In genomic region chr6:23414922-23415321, GRCh38 we compare ENCODE assay signal across 39 cellular contexts.
"Had no signal": no experiment of that assay in that cellular context is flagged by ENCODE, and none has a peak within 500 bp of the region (broad histone marks: within the 10 kb centered on the region; RNA-seq: fewer than 3 reads in every experiment).

No MANE protein-coding gene starts in this region.

- H3K4me1 Mint-ChIP-seq: activated CD4-positive, alpha-beta memory T cell treated with anti-CD3 and anti-CD28 coated beads, Interleukin-2, amount 10 ng/mL, durations not matched to agents 7 days and 5 days; activated CD4-positive, alpha-beta T cell treated with anti-CD3 and anti-CD28 coated beads for 36 hours; activated CD4-positive, alpha-beta T cell treated with anti-CD3 and anti-CD28 coated beads, Interleukin-2, amount 10 ng/mL, durations not matched to agents 7 days and 5 days; activated CD8-positive, alpha-beta memory T cell treated with anti-CD3 and anti-CD28 coated beads, Interleukin-2, amount 10 ng/mL, durations not matched to agents 7 days and 5 days; activated naive CD4-positive, alpha-beta T cell treated with anti-CD3 and anti-CD28 coated beads, Interleukin-2, amount 10 ng/mL, durations not matched to agents 7 days and 5 days; activated naive CD4-positive, alpha-beta T cell treated with anti-CD3 and anti-CD28 coated beads, Interleukin-2, amount 50 U/mL, for 24 hours; activated naive CD8-positive, alpha-beta T cell treated with anti-CD3 and anti-CD28 coated beads, Interleukin-2, amount 10 ng/mL, durations not matched to agents 7 days and 5 days; central memory CD8-positive, alpha-beta T cell had no signal

- DNase-seq: activated CD4-positive, alpha-beta memory T cell treated with anti-CD3 and anti-CD28 coated beads, Interleukin-2, amount 10 ng/mL, durations not matched to agents 7 days and 5 days; activated CD4-positive, alpha-beta T cell treated with anti-CD3 and anti-CD28 coated beads for 1 hour; activated CD4-positive, alpha-beta T cell treated with anti-CD3 and anti-CD28 coated beads for 36 hours; activated CD4-positive, alpha-beta T cell treated with anti-CD3 and anti-CD28 coated beads for 48 hours; activated CD4-positive, alpha-beta T cell treated with anti-CD3 and anti-CD28 coated beads, Interleukin-2, amount 10 ng/mL, durations not matched to agents 7 days and 5 days; activated CD4-positive, alpha-beta T cell treated with anti-CD3 and anti-CD28 coated beads, Interleukin-2, amount 50 U/mL, for 48 hours; activated CD4-positive, CD25-positive, alpha-beta regulatory T cell; activated CD8-positive, alpha-beta memory T cell treated with anti-CD3 and anti-CD28 coated beads for 24 hours; activated CD8-positive, alpha-beta memory T cell treated with anti-CD3 and anti-CD28 coated beads, Interleukin-2, amount 10 ng/mL, durations not matched to agents 7 days and 5 days; activated CD8-positive, alpha-beta memory T cell treated with anti-CD3 and anti-CD28 coated beads, Interleukin-2, amount 50 U/mL, for 48 hours; activated CD8-positive, alpha-beta T cell treated with anti-CD3 and anti-CD28 coated beads, Interleukin-2, amount 10 ng/mL, durations not matched to agents 7 days and 5 days; activated effector memory CD4-positive, alpha-beta T cell treated with Interleukin-2 at 50 U/mL for 16 hours; activated gamma-delta T cell; activated naive CD4-positive, alpha-beta T cell treated with anti-CD3 and anti-CD28 coated beads, Interleukin-2, amount 10 ng/mL, durations not matched to agents 7 days and 5 days; activated naive CD4-positive, alpha-beta T cell treated with Interleukin-2 at 50 U/mL for 16 hours; activated naive CD8-positive, alpha-beta T cell treated with anti-CD3 and anti-CD28 coated beads, Interleukin-2, amount 10 ng/mL, durations not matched to agents 7 days and 5 days; activated naive CD8-positive, alpha-beta T cell treated with anti-CD3 and anti-CD28 coated beads, Interleukin-2, amount 50 U/mL, for 24 hours; activated T-cell treated with anti-CD3 and anti-CD28 coated beads, Interleukin-2, amount 50 U/mL, for 24 hours; activated T-cell treated with anti-CD3 and anti-CD28 coated beads, Interleukin-2, amount 50 U/mL, for 48 hours; amygdala; caudate nucleus; cerebellar nuclear complex; T-helper 1 cell; T-helper 2 cell; T-helper 9 cell; WERI-Rb-1 had no signal

- H3K4me3 ChIP-seq: ascending aorta, cardiac muscle cell had no signal

- ATAC-seq: activated CD4-positive, alpha-beta T cell treated with anti-CD3 and anti-CD28 coated beads for 36 hours; activated CD4-positive, CD25-positive, alpha-beta regulatory T cell treated with anti-CD3 and anti-CD28 coated beads, Interleukin-2, amount 50 U/mL, for 24 hours; activated CD8-positive, alpha-beta memory T cell treated with anti-CD3 and anti-CD28 coated beads, Interleukin-2, amount 10 ng/mL, durations not matched to agents 7 days and 5 days; activated CD8-positive, alpha-beta T cell treated with anti-CD3 and anti-CD28 coated beads, Interleukin-2, amount 10 ng/mL, durations not matched to agents 7 days and 5 days; activated naive CD8-positive, alpha-beta T cell treated with anti-CD3 and anti-CD28 coated beads, Interleukin-2, amount 50 U/mL, for 24 hours; WTC11 had no signal

- H3K4me3 Mint-ChIP-seq: activated CD4-positive, alpha-beta memory T cell treated with anti-CD3 and anti-CD28 coated beads, Interleukin-2, amount 10 ng/mL, durations not matched to agents 7 days and 5 days; activated CD4-positive, alpha-beta T cell treated with anti-CD3 and anti-CD28 coated beads for 36 hours; activated CD4-positive, alpha-beta T cell treated with anti-CD3 and anti-CD28 coated beads, Interleukin-2, amount 10 ng/mL, durations not matched to agents 7 days and 5 days; activated CD8-positive, alpha-beta memory T cell treated with anti-CD3 and anti-CD28 coated beads, Interleukin-2, amount 10 ng/mL, durations not matched to agents 7 days and 5 days; activated CD8-positive, alpha-beta T cell treated with anti-CD3 and anti-CD28 coated beads, Interleukin-2, amount 10 ng/mL, durations not matched to agents 7 days and 5 days; activated naive CD4-positive, alpha-beta T cell treated with anti-CD3 and anti-CD28 coated beads, Interleukin-2, amount 10 ng/mL, durations not matched to agents 7 days and 5 days; activated naive CD4-positive, alpha-beta T cell treated with anti-CD3 and anti-CD28 coated beads, Interleukin-2, amount 50 U/mL, for 24 hours; activated naive CD8-positive, alpha-beta T cell; activated naive CD8-positive, alpha-beta T cell treated with anti-CD3 and anti-CD28 coated beads, Interleukin-2, amount 10 ng/mL, durations not matched to agents 7 days and 5 days; activated naive CD8-positive, alpha-beta T cell treated with anti-CD3 and anti-CD28 coated beads, Interleukin-2, amount 50 U/mL, for 24 hours; activated T-cell treated with anti-CD3 and anti-CD28 coated beads, Interleukin-2, amount 50 U/mL, for 24 hours; brain; central memory CD8-positive, alpha-beta T cell; T-helper 1 cell treated with Interleukin-12 subunit alpha and Interleukin-12 subunit beta and Interleukin-4 antibody, amounts not matched to agents 30 μg/mL and 1 μg/mL, for 36 hours; T-helper 2 cell treated with Interferon-gamma antibody and Interleukin-4, amounts not matched to agents 5 μg/mL and 100 μg/mL, for 36 hours; WTC11 had no signal

- H3K36me3 Mint-ChIP-seq: activated CD8-positive, alpha-beta memory T cell treated with anti-CD3 and anti-CD28 coated beads, Interleukin-2, amount 10 ng/mL, durations not matched to agents 7 days and 5 days; activated naive CD4-positive, alpha-beta T cell treated with anti-CD3 and anti-CD28 coated beads, Interleukin-2, amount 10 ng/mL, durations not matched to agents 7 days and 5 days; activated naive CD4-positive, alpha-beta T cell treated with anti-CD3 and anti-CD28 coated beads, Interleukin-2, amount 50 U/mL, for 24 hours; activated naive CD8-positive, alpha-beta T cell; activated naive CD8-positive, alpha-beta T cell treated with anti-CD3 and anti-CD28 coated beads, Interleukin-2, amount 10 ng/mL, durations not matched to agents 7 days and 5 days had no signal

- H3K36me3 ChIP-seq: ascending aorta, cardiac muscle cell, WERI-Rb-1 had no signal

- H3K27me3 ChIP-seq: ascending aorta, cardiac muscle cell had no signal

- FAIRE-seq: bronchial epithelial cell, TTC549 had no signal

- H3K9me3 Mint-ChIP-seq: activated CD4-positive, alpha-beta T cell treated with anti-CD3 and anti-CD28 coated beads, Interleukin-2, amount 10 ng/mL, durations not matched to agents 7 days and 5 days; activated T-helper 2 cell treated with anti-CD3 and anti-CD28 coated beads, Interferon-gamma antibody, Interleukin-2, Interleukin-4, amounts not matched to agents 10 μg/mL and 5 μg/mL and 100 μg/mL, durations not matched to agents 14 hours and 24 hours and 36 hours; T-helper 1 cell treated with Interleukin-12 subunit alpha and Interleukin-12 subunit beta and Interleukin-4 antibody, amounts not matched to agents 30 μg/mL and 1 μg/mL, for 36 hours; T-helper 2 cell treated with Interferon-gamma antibody and Interleukin-4, amounts not matched to agents 5 μg/mL and 100 μg/mL, for 36 hours had no signal

- H3K27ac ChIP-seq: ascending aorta, cardiac muscle cell, WERI-Rb-1 had no signal

- H3K27ac Mint-ChIP-seq: activated CD4-positive, alpha-beta memory T cell treated with anti-CD3 and anti-CD28 coated beads, Interleukin-2, amount 10 ng/mL, durations not matched to agents 7 days and 5 days; activated CD4-positive, alpha-beta T cell treated with anti-CD3 and anti-CD28 coated beads for 36 hours; activated CD4-positive, alpha-beta T cell treated with anti-CD3 and anti-CD28 coated beads, Interleukin-2, amount 10 ng/mL, durations not matched to agents 7 days and 5 days; activated CD8-positive, alpha-beta memory T cell treated with anti-CD3 and anti-CD28 coated beads, Interleukin-2, amount 10 ng/mL, durations not matched to agents 7 days and 5 days; activated CD8-positive, alpha-beta T cell treated with anti-CD3 and anti-CD28 coated beads, Interleukin-2, amount 10 ng/mL, durations not matched to agents 7 days and 5 days; activated naive CD4-positive, alpha-beta T cell treated with anti-CD3 and anti-CD28 coated beads, Interleukin-2, amount 10 ng/mL, durations not matched to agents 7 days and 5 days; activated naive CD4-positive, alpha-beta T cell treated with anti-CD3 and anti-CD28 coated beads, Interleukin-2, amount 50 U/mL, for 24 hours; activated naive CD8-positive, alpha-beta T cell; activated naive CD8-positive, alpha-beta T cell treated with anti-CD3 and anti-CD28 coated beads, Interleukin-2, amount 10 ng/mL, durations not matched to agents 7 days and 5 days; activated naive CD8-positive, alpha-beta T cell treated with anti-CD3 and anti-CD28 coated beads, Interleukin-2, amount 50 U/mL, for 24 hours; activated T-cell treated with anti-CD3 and anti-CD28 coated beads, Interleukin-2, amount 50 U/mL, for 24 hours; activated T-helper 2 cell treated with anti-CD3 and anti-CD28 coated beads, Interferon-gamma antibody, Interleukin-2, Interleukin-4, amounts not matched to agents 10 μg/mL and 5 μg/mL and 100 μg/mL, durations not matched to agents 14 hours and 24 hours and 36 hours; T-helper 1 cell treated with Interleukin-12 subunit alpha and Interleukin-12 subunit beta and Interleukin-4 antibody, amounts not matched to agents 30 μg/mL and 1 μg/mL, for 36 hours; T-helper 2 cell treated with Interferon-gamma antibody and Interleukin-4, amounts not matched to agents 5 μg/mL and 100 μg/mL, for 36 hours; WTC11 had no signal

- H3K9me3 ChIP-seq: ascending aorta had no signal

- H3K27me3 Mint-ChIP-seq: activated CD4-positive, alpha-beta memory T cell treated with anti-CD3 and anti-CD28 coated beads, Interleukin-2, amount 10 ng/mL, durations not matched to agents 7 days and 5 days; activated CD4-positive, alpha-beta T cell treated with anti-CD3 and anti-CD28 coated beads for 36 hours; activated CD4-positive, alpha-beta T cell treated with anti-CD3 and anti-CD28 coated beads, Interleukin-2, amount 10 ng/mL, durations not matched to agents 7 days and 5 days; activated CD8-positive, alpha-beta memory T cell treated with anti-CD3 and anti-CD28 coated beads, Interleukin-2, amount 10 ng/mL, durations not matched to agents 7 days and 5 days; activated naive CD4-positive, alpha-beta T cell treated with anti-CD3 and anti-CD28 coated beads, Interleukin-2, amount 10 ng/mL, durations not matched to agents 7 days and 5 days; activated naive CD4-positive, alpha-beta T cell treated with anti-CD3 and anti-CD28 coated beads, Interleukin-2, amount 50 U/mL, for 24 hours; activated naive CD8-positive, alpha-beta T cell; activated naive CD8-positive, alpha-beta T cell treated with anti-CD3 and anti-CD28 coated beads, Interleukin-2, amount 10 ng/mL, durations not matched to agents 7 days and 5 days; activated naive CD8-positive, alpha-beta T cell treated with anti-CD3 and anti-CD28 coated beads, Interleukin-2, amount 50 U/mL, for 24 hours; activated T-cell treated with anti-CD3 and anti-CD28 coated beads, Interleukin-2, amount 50 U/mL, for 24 hours; brain; central memory CD8-positive, alpha-beta T cell had no signal

- H3K4me1 ChIP-seq: ascending aorta had no signal
